Comparison of ENCODE assay signal across 20 cellular contexts in genomic region chr12:105487961-105488360, GRCh38.
DNase-seq lines count a peak whose midpoint lies in the region; ATAC-seq, FAIRE-seq and TF ChIP-seq lines count a peak whose summit lies in the region.
"Had no signal": no experiment of that assay in that cellular context is flagged by ENCODE, and none has a peak within 500 bp of the region (broad histone marks: within the 10 kb centered on the region; RNA-seq: fewer than 3 reads in every experiment).

No MANE protein-coding gene starts in this region.

- no TSS peak for BruUV-seq in K562 (replicated peaks; lab: Mats Ljungman, UMichigan)

- no peaks in the 10 kb centered on the region; the same call in 1 of the 2 replicates for H4K20me1 ChIP-seq in K562 (replicated peaks; ENCODE audit: control insufficient read depth, insufficient read depth, low read length)

- intact Hi-C loops in K562 (cut with micrococcal nuclease): no loop called here

- H3K4me3 ChIP-seq in K562 (no peak overlapping the region), foreskin fibroblast (ENCODE audit: low read depth in 1 of 2, low read length in 2 of 2) (no peak overlapping the region)

- H3K9me3 ChIP-seq in K562 (replicated peaks; ENCODE audit: control insufficient read depth, insufficient read depth, low read depth, low read length): no peaks in the 10 kb centered on the region

- in situ Hi-C loops in K562 (cut with MboI): no loop called here

- no peaks in the 10 kb centered on the region for H3K79me2 ChIP-seq in K562 (ENCODE audit: control insufficient read depth, insufficient read depth, low read length)

- no peak for TF ChIP-seq EP300 in K562 (IDR thresholded peaks at IDR 0.05; ENCODE audit: low read length)

- H3K27ac ChIP-seq in K562 (ENCODE audit: extremely low read depth, low read depth, low read length): no peak overlapping the region

- no peak overlapping the region for H3K4me2 ChIP-seq in K562 (ENCODE audit: insufficient read depth, low read length)

- no peak for ATAC-seq in K562
- ATAC-seq: HepG2 had no signal

- DNase-seq in LHCN-M2 (ENCODE audit: low read depth) (peak; percentile 9), K562 (ENCODE audit: extremely low read depth in 1 of 4, low spot score in 3 of 4) (peak in 1 of 4 experiments; percentile 1), iris pigment epithelial cell (ENCODE audit: low read depth) (peak; percentile 14), cerebellar nuclear complex (lab: John Stamatoyannopoulos, UW) (no peak), foreskin fibroblast (no peak), SKM-1 (lab: John Stamatoyannopoulos, UW; ENCODE audit: unreplicated experiment) (no peak)
- DNase-seq: C1 segment of cervical spinal cord, DMS 273 treated with DMSO at 0.1 percent for 48 hours, Karpas-422, MM.1S, NCI-H1105, NCI-H1930, NCI-H226, NCI-H526, RPMI8226, SIG-M5 had no signal

- TF ChIP-seq CTCF in K562 (IDR thresholded peaks at IDR 0.05 in 2 of 3, conservative IDR thresholded peaks at IDR 0.05 in 1 of 3; ENCODE audit: insufficient read depth in 2 of 3, low read depth in 1 of 3, low read length in 3 of 3) (no peak), foreskin fibroblast (IDR thresholded peaks at IDR 0.05; ENCODE audit: low read depth, low read length) (no peak)

- peak; percentile 98 for FAIRE-seq in G401.6 (lab: Jason Lieb, UNC)
- no peak for FAIRE-seq in K562 (lab: Jason Lieb, UNC)
- FAIRE-seq: GM12892, H54, HepG2 had no signal

- POLR2A ChIA-PET in K562 (lab: Yijun Ruan, JAX): no interaction called here

- no peak for TF ChIP-seq RAD21 in K562 (CRISPR knock-in tag; conservative IDR thresholded peaks at IDR 0.05 in 1 of 2, IDR thresholded peaks at IDR 0.05 in 1 of 2)

- CTCF ChIA-PET in K562 (lab: Yijun Ruan, JAX; ENCODE audit: low intra/inter-chr PET ratio): no interaction called here

- 4% methylated on average over 6 of the region's 6 CpGs for WGBS in K562 (ENCODE audit: insufficient coverage, low coverage, missing lambda C conversion rate)

- no peaks in the 10 kb centered on the region for H3K36me3 ChIP-seq in K562 (ENCODE audit: control insufficient read depth, insufficient read depth, low read length)

- no peaks in the 10 kb centered on the region for H3K9me1 ChIP-seq in K562 (ENCODE audit: control insufficient read depth, insufficient read depth, low read length)

- no peak overlapping the region for H3K9ac ChIP-seq in K562 (ENCODE audit: insufficient read depth in 1 of 2, low read depth in 2 of 2, low read length in 2 of 2)

- H3K27me3 ChIP-seq in K562 (ENCODE audit: control insufficient read depth in 2 of 2, insufficient read depth in 2 of 2, low read length in 2 of 2): no peaks in the 10 kb centered on the region

- TF ChIP-seq POLR2A in K562 (conservative IDR thresholded peaks at IDR 0.05): no peak

- no peak overlapping the region for H2AFZ ChIP-seq in K562 (ENCODE audit: low read depth, low read length)

- H3K4me1 ChIP-seq in K562 (replicated peaks in 1 of 2; ENCODE audit: control insufficient read depth in 2 of 2, insufficient read depth in 2 of 2, low read length in 2 of 2): no peaks in the 10 kb centered on the region

TF ChIP-seq in K562, 482 proteins besides CTCF, POLR2A, EP300 and RAD21:
- peak; percentile 8; the same call in 1 of the 2 replicates for TF ChIP-seq CBFA2T3 (IDR thresholded peaks at IDR 0.05)
- no peak for TF ChIP-seq STAG1 (CRISPR knock-in tag; IDR thresholded peaks at IDR 0.05; ENCODE audit: borderline replicate concordance)
- no peak for TF ChIP-seq ZNF589 (CRISPR knock-in tag; IDR thresholded peaks at IDR 0.05; ENCODE audit: low read depth)
- no peak for TF ChIP-seq ZBTB26 (CRISPR knock-in tag; IDR thresholded peaks at IDR 0.05)

Comparison
In these comparisons a context has a peak if more than half of its experiments do, and no peak if none do; other contexts are left out.
1. DNase-seq: peak in LHCN-M2 (single experiment) and iris pigment epithelial cell (single experiment); none in cerebellar nuclear complex (0 of 2), foreskin fibroblast (0 of 2) and SKM-1 (single experiment).